In the genomic region with DNA sequence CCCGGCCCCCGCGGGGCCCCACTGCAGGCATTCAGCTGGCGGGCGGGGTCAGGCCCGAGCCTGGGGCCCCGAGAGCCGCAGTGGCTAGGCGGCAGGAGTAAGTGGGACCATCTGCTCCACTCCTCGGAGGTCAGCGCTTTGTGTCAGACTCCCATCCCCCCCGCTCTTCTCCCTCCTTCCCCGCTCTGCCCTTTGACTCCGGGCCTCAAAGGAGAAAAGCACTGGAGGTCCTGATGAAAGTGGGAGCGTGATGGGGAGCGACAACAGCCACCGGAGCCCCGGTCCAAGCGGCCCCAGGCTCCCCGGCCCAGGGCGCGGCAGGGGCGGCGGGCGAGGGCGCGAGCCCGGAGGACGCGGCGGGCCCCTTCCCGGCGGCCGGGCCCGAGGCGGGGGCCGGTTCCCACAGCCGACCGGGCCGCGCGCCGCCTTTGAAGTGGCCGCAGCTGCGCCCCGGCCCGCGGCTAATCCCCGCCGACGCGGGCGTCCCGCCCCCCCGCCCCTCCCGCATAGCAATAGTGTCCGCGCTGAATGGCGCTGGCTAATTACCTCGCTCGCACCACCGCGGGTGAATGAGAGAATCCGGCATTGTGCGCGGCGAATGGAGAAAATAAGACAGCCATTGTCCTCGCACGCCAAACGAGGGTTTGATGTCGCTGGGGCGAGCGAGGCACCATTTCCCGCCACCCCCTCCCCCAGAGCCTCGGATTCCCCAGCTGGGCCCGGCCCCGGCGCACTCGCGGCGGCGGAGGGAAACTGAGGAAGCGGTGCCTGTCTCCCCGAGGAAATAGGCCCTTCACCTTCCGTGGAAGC, we compare ENCODE assay signal across 1 cellular context.
TF ChIP-seq lines count a peak whose summit lies in the region.

No MANE protein-coding gene starts in this region.

TF ChIP-seq in HepG2, 621 proteins besides CTCF, POLR2A, EP300 and RAD21 (continued from another document and continues in another):
- TF ChIP-seq, protein P1, sequence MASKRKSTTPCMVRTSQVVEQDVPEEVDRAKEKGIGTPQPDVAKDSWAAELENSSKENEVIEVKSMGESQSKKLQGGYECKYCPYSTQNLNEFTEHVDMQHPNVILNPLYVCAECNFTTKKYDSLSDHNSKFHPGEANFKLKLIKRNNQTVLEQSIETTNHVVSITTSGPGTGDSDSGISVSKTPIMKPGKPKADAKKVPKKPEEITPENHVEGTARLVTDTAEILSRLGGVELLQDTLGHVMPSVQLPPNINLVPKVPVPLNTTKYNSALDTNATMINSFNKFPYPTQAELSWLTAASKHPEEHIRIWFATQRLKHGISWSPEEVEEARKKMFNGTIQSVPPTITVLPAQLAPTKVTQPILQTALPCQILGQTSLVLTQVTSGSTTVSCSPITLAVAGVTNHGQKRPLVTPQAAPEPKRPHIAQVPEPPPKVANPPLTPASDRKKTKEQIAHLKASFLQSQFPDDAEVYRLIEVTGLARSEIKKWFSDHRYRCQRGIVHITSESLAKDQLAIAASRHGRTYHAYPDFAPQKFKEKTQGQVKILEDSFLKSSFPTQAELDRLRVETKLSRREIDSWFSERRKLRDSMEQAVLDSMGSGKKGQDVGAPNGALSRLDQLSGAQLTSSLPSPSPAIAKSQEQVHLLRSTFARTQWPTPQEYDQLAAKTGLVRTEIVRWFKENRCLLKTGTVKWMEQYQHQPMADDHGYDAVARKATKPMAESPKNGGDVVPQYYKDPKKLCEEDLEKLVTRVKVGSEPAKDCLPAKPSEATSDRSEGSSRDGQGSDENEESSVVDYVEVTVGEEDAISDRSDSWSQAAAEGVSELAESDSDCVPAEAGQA (IDR thresholded peaks at IDR 0.05; ENCODE audit: low read depth), result no peak
- TF ChIP-seq, protein P1 (CRISPR knock-in tag; IDR thresholded peaks at IDR 0.05; ENCODE audit: borderline replicate concordance), result no peak
- TF ChIP-seq YEATS4 (CRISPR knock-in tag; IDR thresholded peaks at IDR 0.05; ENCODE audit: borderline replicate concordance) (peak; percentile 42; the same call in 1 of the 2 replicates), NFIB (CRISPR knock-in tag; IDR thresholded peaks at IDR 0.05; ENCODE audit: borderline replicate concordance) (no peak), HES4 (CRISPR knock-in tag; IDR thresholded peaks at IDR 0.05; ENCODE audit: borderline replicate concordance) (no peak), SRSF9 (IDR thresholded peaks at IDR 0.05; ENCODE audit: borderline replicate concordance, insufficient read depth, low read depth, low read length, poor library complexity, severe bottlenecking) (no peak), JUNB (CRISPR knock-in tag; IDR thresholded peaks at IDR 0.05; ENCODE audit: borderline replicate concordance) (no peak), ZBTB7B (CRISPR knock-in tag; IDR thresholded peaks at IDR 0.05) (no peak), SSRP1 (CRISPR knock-in tag; IDR thresholded peaks at IDR 0.05) (no peak), NCOA1 (CRISPR knock-in tag; IDR thresholded peaks at IDR 0.05) (no peak), ONECUT2 (CRISPR knock-in tag; IDR thresholded peaks at IDR 0.05) (no peak), SETDB1 (CRISPR knock-in tag; IDR thresholded peaks at IDR 0.05; ENCODE audit: borderline replicate concordance) (no peak), U2AF2 (IDR thresholded peaks at IDR 0.05; ENCODE audit: low read depth, low read length) (no peak), ZNF235 (CRISPR knock-in tag; IDR thresholded peaks at IDR 0.05; ENCODE audit: borderline replicate concordance) (no peak), ELF4 (CRISPR knock-in tag; IDR thresholded peaks at IDR 0.05; ENCODE audit: borderline replicate concordance) (no peak), ZNF496 (CRISPR knock-in tag; IDR thresholded peaks at IDR 0.05; ENCODE audit: insufficient replicate concordance) (no peak), PHF20 (CRISPR knock-in tag; IDR thresholded peaks at IDR 0.05) (no peak), PAX8 (CRISPR knock-in tag; IDR thresholded peaks at IDR 0.05; ENCODE audit: borderline replicate concordance) (no peak), HDAC6 (IDR thresholded peaks at IDR 0.05; ENCODE audit: low read depth, low read length) (no peak), ZNF33B (CRISPR knock-in tag; IDR thresholded peaks at IDR 0.05) (no peak), TBX2 (CRISPR knock-in tag; IDR thresholded peaks at IDR 0.05; ENCODE audit: borderline replicate concordance) (no peak), KDM5B (CRISPR knock-in tag; IDR thresholded peaks at IDR 0.05; ENCODE audit: borderline replicate concordance) (no peak; the same call in 1 of the 2 replicates), CBX2 (IDR thresholded peaks at IDR 0.05; ENCODE audit: low read depth, low read length) (no peak), CBX2 (CRISPR knock-in tag; IDR thresholded peaks at IDR 0.05; ENCODE audit: low read depth) (no peak), PCBP2 (optimal IDR thresholded peaks at IDR 0.05; ENCODE audit: low read depth, low read length, poor library complexity, severe bottlenecking) (no peak), NKX3-1 (CRISPR knock-in tag; IDR thresholded peaks at IDR 0.05) (peak; percentile 45; the same call in 1 of the 2 replicates), ATRX (CRISPR knock-in tag; IDR thresholded peaks at IDR 0.05; ENCODE audit: borderline replicate concordance) (no peak), ZMYM2 (CRISPR knock-in tag; IDR thresholded peaks at IDR 0.05) (no peak), ZBTB3 (CRISPR knock-in tag; IDR thresholded peaks at IDR 0.05; ENCODE audit: borderline replicate concordance, low read depth) (no peak), NONO (IDR thresholded peaks at IDR 0.05) (no peak), NONO (CRISPR knock-in tag; conservative IDR thresholded peaks at IDR 0.05) (peak; percentile 44; the same call in 1 of the 2 replicates), ZKSCAN1 (IDR thresholded peaks at IDR 0.05; ENCODE audit: low read length) (no peak), RXRA (CRISPR knock-in tag; IDR thresholded peaks at IDR 0.05) (no peak)
- TF ChIP-seq, protein P2, sequence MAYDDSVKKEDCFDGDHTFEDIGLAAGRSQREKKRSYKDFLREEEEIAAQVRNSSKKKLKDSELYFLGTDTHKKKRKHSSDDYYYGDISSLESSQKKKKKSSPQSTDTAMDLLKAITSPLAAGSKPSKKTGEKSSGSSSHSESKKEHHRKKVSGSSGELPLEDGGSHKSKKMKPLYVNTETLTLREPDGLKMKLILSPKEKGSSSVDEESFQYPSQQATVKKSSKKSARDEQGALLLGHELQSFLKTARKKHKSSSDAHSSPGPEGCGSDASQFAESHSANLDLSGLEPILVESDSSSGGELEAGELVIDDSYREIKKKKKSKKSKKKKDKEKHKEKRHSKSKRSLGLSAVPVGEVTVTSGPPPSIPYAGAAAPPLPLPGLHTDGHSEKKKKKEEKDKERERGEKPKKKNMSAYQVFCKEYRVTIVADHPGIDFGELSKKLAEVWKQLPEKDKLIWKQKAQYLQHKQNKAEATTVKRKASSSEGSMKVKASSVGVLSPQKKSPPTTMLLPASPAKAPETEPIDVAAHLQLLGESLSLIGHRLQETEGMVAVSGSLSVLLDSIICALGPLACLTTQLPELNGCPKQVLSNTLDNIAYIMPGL (CRISPR knock-in tag; IDR thresholded peaks at IDR 0.05; ENCODE audit: borderline replicate concordance in 1 of 2, low read depth in 1 of 2), result no peak
- TF ChIP-seq, protein P3, sequence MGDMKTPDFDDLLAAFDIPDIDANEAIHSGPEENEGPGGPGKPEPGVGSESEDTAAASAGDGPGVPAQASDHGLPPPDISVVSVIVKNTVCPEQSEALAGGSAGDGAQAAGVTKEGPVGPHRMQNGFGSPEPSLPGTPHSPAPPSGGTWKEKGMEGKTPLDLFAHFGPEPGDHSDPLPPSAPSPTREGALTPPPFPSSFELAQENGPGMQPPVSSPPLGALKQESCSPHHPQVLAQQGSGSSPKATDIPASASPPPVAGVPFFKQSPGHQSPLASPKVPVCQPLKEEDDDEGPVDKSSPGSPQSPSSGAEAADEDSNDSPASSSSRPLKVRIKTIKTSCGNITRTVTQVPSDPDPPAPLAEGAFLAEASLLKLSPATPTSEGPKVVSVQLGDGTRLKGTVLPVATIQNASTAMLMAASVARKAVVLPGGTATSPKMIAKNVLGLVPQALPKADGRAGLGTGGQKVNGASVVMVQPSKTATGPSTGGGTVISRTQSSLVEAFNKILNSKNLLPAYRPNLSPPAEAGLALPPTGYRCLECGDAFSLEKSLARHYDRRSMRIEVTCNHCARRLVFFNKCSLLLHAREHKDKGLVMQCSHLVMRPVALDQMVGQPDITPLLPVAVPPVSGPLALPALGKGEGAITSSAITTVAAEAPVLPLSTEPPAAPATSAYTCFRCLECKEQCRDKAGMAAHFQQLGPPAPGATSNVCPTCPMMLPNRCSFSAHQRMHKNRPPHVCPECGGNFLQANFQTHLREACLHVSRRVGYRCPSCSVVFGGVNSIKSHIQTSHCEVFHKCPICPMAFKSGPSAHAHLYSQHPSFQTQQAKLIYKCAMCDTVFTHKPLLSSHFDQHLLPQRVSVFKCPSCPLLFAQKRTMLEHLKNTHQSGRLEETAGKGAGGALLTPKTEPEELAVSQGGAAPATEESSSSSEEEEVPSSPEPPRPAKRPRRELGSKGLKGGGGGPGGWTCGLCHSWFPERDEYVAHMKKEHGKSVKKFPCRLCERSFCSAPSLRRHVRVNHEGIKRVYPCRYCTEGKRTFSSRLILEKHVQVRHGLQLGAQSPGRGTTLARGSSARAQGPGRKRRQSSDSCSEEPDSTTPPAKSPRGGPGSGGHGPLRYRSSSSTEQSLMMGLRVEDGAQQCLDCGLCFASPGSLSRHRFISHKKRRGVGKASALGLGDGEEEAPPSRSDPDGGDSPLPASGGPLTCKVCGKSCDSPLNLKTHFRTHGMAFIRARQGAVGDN (CRISPR knock-in tag; IDR thresholded peaks at IDR 0.05), result peak; percentile 68
- TF ChIP-seq, protein P4, sequence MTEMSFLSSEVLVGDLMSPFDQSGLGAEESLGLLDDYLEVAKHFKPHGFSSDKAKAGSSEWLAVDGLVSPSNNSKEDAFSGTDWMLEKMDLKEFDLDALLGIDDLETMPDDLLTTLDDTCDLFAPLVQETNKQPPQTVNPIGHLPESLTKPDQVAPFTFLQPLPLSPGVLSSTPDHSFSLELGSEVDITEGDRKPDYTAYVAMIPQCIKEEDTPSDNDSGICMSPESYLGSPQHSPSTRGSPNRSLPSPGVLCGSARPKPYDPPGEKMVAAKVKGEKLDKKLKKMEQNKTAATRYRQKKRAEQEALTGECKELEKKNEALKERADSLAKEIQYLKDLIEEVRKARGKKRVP (CRISPR knock-in tag; IDR thresholded peaks at IDR 0.05), result no peak; a peak in 1 of 4 replicates
- TF ChIP-seq, protein P5, sequence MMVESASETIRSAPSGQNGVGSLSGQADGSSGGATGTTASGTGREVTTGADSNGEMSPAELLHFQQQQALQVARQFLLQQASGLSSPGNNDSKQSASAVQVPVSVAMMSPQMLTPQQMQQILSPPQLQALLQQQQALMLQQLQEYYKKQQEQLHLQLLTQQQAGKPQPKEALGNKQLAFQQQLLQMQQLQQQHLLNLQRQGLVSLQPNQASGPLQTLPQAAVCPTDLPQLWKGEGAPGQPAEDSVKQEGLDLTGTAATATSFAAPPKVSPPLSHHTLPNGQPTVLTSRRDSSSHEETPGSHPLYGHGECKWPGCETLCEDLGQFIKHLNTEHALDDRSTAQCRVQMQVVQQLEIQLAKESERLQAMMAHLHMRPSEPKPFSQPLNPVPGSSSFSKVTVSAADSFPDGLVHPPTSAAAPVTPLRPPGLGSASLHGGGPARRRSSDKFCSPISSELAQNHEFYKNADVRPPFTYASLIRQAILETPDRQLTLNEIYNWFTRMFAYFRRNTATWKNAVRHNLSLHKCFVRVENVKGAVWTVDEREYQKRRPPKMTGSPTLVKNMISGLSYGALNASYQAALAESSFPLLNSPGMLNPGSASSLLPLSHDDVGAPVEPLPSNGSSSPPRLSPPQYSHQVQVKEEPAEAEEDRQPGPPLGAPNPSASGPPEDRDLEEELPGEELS (CRISPR knock-in tag; IDR thresholded peaks at IDR 0.05), result peak; percentile 20; the same call in 1 of the 2 replicates
- TF ChIP-seq, protein P6, sequence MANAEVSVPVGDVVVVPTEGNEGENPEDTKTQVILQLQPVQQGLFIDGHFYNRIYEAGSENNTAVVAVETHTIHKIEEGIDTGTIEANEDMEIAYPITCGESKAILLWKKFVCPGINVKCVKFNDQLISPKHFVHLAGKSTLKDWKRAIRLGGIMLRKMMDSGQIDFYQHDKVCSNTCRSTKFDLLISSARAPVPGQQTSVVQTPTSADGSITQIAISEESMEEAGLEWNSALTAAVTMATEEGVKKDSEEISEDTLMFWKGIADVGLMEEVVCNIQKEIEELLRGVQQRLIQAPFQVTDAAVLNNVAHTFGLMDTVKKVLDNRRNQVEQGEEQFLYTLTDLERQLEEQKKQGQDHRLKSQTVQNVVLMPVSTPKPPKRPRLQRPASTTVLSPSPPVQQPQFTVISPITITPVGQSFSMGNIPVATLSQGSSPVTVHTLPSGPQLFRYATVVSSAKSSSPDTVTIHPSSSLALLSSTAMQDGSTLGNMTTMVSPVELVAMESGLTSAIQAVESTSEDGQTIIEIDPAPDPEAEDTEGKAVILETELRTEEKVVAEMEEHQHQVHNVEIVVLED (CRISPR knock-in tag; IDR thresholded peaks at IDR 0.05; ENCODE audit: borderline replicate concordance), result no peak
